In the genomic region with DNA sequence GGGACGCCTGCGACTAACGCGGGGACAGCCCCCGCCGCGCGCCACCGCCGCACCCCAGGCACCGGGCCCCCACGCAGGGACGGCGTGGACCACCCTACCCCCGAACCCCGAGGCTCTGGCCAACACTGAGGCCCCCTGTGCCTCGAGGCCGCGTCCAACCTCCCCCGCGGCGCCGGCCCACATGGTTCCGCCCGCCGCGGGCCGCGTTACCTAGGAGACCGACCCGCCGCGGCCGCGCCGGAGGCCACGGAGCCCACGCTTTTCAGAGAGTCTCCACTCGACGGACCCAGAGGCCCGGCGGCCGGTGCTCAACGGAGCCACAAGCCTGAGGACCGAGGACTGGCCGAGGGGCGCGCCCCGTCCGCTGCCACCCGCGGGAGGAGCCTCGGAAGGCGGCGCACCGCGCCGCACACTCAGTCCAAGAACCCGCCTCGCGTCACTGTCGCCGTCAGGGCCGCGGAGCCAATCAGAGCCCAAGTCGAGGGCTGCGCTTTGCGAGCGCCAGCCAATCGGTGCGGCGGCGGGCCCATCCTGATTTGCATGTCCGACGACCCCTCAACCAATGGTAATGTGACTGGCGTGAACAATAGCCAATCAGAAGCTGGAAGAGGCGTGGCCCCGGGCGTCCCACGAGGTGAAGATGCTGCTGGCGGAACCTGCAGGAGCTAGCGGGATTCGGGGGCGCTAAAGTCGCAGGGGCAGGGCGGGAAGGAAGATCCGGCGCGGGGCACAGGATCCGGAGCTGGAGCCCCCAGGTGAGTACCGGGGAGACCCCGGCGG, we compare ENCODE assay signal across 8 cellular contexts. TPM values are rescaled to one million over a fixed set of nuclear protein-coding genes. Genes with fewer than 3 reads are reported as not detected.
DNase-seq lines count a peak whose midpoint lies in the region; ATAC-seq and TF ChIP-seq lines count a peak whose summit lies in the region.

A gene (minus strand): TSS at position 392 of the 780 bp plus-strand sequence. CDS start 6,136 bp downstream, outside the sequence.

- peak within 1 kb of the TSS; percentile 81 for H3K9ac ChIP-seq in adipocyte (ENCODE audit: low read length)
- H3K9ac ChIP-seq in parathyroid adenoma, result no peak within 1 kb of the TSS

- peaks cover 5% of the 10 kb centered on the region for H3K4me1 ChIP-seq in adipocyte (ENCODE audit: control insufficient read depth, insufficient read depth, low read length)
- peaks cover 7% of the 10 kb centered on the region for H3K4me1 ChIP-seq in cardiac muscle cell (ENCODE audit: low read depth)
- no peaks in the 10 kb centered on the region for H3K4me1 ChIP-seq in parathyroid adenoma
- H3K4me1 ChIP-seq in transverse colon, result peaks cover 11 to 20% (median 19%) of the 10 kb centered on the region in 4 donors

- H3K27me3 ChIP-seq in adipocyte (replicated peaks; ENCODE audit: control insufficient read depth, insufficient read depth, low read length), result no peaks in the 10 kb centered on the region
- H3K27me3 ChIP-seq in cardiac muscle cell, result peaks cover 11% of the 10 kb centered on the region
- no peaks in the 10 kb centered on the region for H3K27me3 ChIP-seq in parathyroid adenoma (ENCODE audit: control insufficient read depth, insufficient read depth, low read length)
- peaks cover 13% of the 10 kb centered on the region for H3K27me3 ChIP-seq in transverse colon

- H3K36me3 ChIP-seq in adipocyte (ENCODE audit: control insufficient read depth, insufficient read depth, low read length, severe bottlenecking), result no peaks in the 10 kb centered on the region
- H3K36me3 ChIP-seq in cardiac muscle cell, result no peaks in the 10 kb centered on the region
- H3K36me3 ChIP-seq in parathyroid adenoma (ENCODE audit: control insufficient read depth, insufficient read depth, low read length), result no peaks in the 10 kb centered on the region
- H3K36me3 ChIP-seq in transverse colon, result no peaks in the 10 kb centered on the region

- TF ChIP-seq EP300 in transverse colon (IDR thresholded peaks at IDR 0.05; ENCODE audit: low read depth), result no peak

- TF ChIP-seq POLR2A in transverse colon (IDR thresholded peaks at IDR 0.05), result peak; percentile 25

- H3K27ac ChIP-seq in cardiac muscle cell (peak within 1 kb of the TSS; percentile 78), parathyroid adenoma (peak within 1 kb of the TSS; percentile 59), transverse colon (peak within 1 kb of the TSS; percentile 89 to 95 (median 90))

- H3K4me2 ChIP-seq in parathyroid adenoma (ENCODE audit: low read length), result peak within 1 kb of the TSS; percentile 85

- ATAC-seq in HG02759 (IDR thresholded peaks at IDR 0.05; ENCODE audit: unreplicated experiment), result peak; percentile 92

- 1% methylated on average over 65 of the region's 93 CpGs; no CpG with 5 or more reads in 1 of the 2 donors for WGBS in transverse colon (ENCODE audit: low coverage in 1 of 2), 2 donors

- H3K9me3 ChIP-seq in adipocyte (ENCODE audit: control insufficient read depth, low read length) (no peaks in the 10 kb centered on the region), cardiac muscle cell (ENCODE audit: low read depth) (no peaks in the 10 kb centered on the region), parathyroid adenoma (ENCODE audit: control insufficient read depth, low read length) (no peaks in the 10 kb centered on the region), transverse colon (no peaks in the 10 kb centered on the region)

- in situ Hi-C loops in transverse colon (cut with MboI; ENCODE audit: low pct_ligation_motif_present in 1 of 4, low pct_unique_long_range_greater_than_20kb in 1 of 4, low sequenced_read_pairs in 3 of 4), result no loop called here

- H2AFZ ChIP-seq in parathyroid adenoma, result peak within 1 kb of the TSS; percentile 80

- TF ChIP-seq CTCF in GM12865 (IDR thresholded peaks at IDR 0.05; ENCODE audit: insufficient read depth, low read depth, low read length, missing control alignments), result no peak
- TF ChIP-seq CTCF in cardiac muscle cell (IDR thresholded peaks at IDR 0.05; ENCODE audit: low read depth, low read length), result peak; percentile 5
- TF ChIP-seq CTCF in parathyroid adenoma (IDR thresholded peaks at IDR 0.05), result no peak
- TF ChIP-seq CTCF in transverse colon (IDR thresholded peaks at IDR 0.05), result peak in 1 of 5 experiments; percentile 9

- H3K4me3 ChIP-seq in GM12865 (ENCODE audit: low read depth, low read length) (peak within 1 kb of the TSS; percentile 69), adipocyte (ENCODE audit: low read length) (peak within 1 kb of the TSS; percentile 84), cardiac muscle cell (peak within 1 kb of the TSS; percentile 72), parathyroid adenoma (ENCODE audit: low read depth, low read length) (peak within 1 kb of the TSS; percentile 91), transverse colon (peak within 1 kb of the TSS; percentile 71 to 85 (median 78))

- intact Hi-C loops in transverse colon (cut with DNase I; ENCODE audit: low total_unique reads), result no loop called here

- no peaks in the 10 kb centered on the region for H3K79me2 ChIP-seq in parathyroid adenoma

- peak; percentile 100 for DNase-seq in GM12865 (ENCODE audit: low read depth)
- DNase-seq in NCI-H1417 (lab: John Stamatoyannopoulos, UW), result peak; percentile 99 to 100 (median 99)
- peak; percentile 99 for DNase-seq in T follicular helper cell (ENCODE audit: low read depth)
- peak; percentile 100 for DNase-seq in adipocyte (ENCODE audit: low read depth)
- DNase-seq in cardiac muscle cell (ENCODE audit: low read depth in 1 of 2, low spot score in 1 of 2), result peak; percentile 99 to 100
- DNase-seq in transverse colon, result peak; percentile 99

RNA-seq across cellular contexts. Expression of the gene that starts here (rescaled TPM):
- total RNA-seq in cardiac muscle cell (9.4 and 12.7 TPM in 2 replicates), transverse colon (10 to 100 TPM in 2 of 4 donors, 1 to 10 TPM in 2; 6.7 to 19.9 (median 10.5) TPM)
- polyA plus RNA-seq in cardiac muscle cell, result 6.4 and 7.3 TPM in 2 replicates

Comparison
In these comparisons a context has a peak if more than half of its experiments do, and no peak if none do; other contexts are left out.
1. Peak in every context shown above with its lines: DNase-seq, ATAC-seq, H3K4me3 ChIP-seq and H3K27ac ChIP-seq.